Comparison of ENCODE assay signal across 8 cellular contexts in genomic region chr3:16715281-16715680, GRCh38.
"Had no signal": no experiment of that assay in that cellular context is flagged by ENCODE, and none has a peak within 500 bp of the region (broad histone marks: within the 10 kb centered on the region; RNA-seq: fewer than 3 reads in every experiment).

No MANE protein-coding gene starts in this region.

- FAIRE-seq: H54, HTR-8/SVneo, K562 had no signal

- H2AFZ ChIP-seq: GM23248 had no signal

- H3K4me3 ChIP-seq: GM23248, K562 had no signal

- H3K9ac ChIP-seq: GM23248 had no signal

- DNase-seq: GM23248, GOT3, H9, HCEC 1CT, IMR-90 had no signal

- H3K27ac ChIP-seq: GM23248 had no signal
